In the genomic region with DNA sequence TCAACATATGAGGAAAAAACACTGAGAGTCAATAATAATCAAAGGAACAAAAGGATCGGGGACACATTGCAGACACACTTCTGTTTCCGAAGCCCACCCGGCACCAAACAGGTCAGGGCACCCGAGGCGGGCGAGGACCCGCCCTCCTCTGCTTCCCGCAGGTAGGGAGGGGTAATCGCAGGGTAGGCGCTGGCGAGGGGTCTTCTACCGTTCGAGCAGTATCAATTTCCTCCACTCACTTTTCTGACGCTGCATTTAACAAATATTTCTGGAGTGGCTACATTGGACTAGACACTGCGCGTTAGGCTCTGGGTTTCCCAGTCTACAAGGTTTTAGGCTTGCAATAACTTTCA, we compare ENCODE assay signal across 1 cellular context.
TF ChIP-seq lines count a peak whose summit lies in the region.

No MANE protein-coding gene starts in this region.

TF ChIP-seq in HEK293, 187 proteins besides CTCF, POLR2A, EP300 and RAD21 (continued from another document):
- TF ChIP-seq, protein P1, sequence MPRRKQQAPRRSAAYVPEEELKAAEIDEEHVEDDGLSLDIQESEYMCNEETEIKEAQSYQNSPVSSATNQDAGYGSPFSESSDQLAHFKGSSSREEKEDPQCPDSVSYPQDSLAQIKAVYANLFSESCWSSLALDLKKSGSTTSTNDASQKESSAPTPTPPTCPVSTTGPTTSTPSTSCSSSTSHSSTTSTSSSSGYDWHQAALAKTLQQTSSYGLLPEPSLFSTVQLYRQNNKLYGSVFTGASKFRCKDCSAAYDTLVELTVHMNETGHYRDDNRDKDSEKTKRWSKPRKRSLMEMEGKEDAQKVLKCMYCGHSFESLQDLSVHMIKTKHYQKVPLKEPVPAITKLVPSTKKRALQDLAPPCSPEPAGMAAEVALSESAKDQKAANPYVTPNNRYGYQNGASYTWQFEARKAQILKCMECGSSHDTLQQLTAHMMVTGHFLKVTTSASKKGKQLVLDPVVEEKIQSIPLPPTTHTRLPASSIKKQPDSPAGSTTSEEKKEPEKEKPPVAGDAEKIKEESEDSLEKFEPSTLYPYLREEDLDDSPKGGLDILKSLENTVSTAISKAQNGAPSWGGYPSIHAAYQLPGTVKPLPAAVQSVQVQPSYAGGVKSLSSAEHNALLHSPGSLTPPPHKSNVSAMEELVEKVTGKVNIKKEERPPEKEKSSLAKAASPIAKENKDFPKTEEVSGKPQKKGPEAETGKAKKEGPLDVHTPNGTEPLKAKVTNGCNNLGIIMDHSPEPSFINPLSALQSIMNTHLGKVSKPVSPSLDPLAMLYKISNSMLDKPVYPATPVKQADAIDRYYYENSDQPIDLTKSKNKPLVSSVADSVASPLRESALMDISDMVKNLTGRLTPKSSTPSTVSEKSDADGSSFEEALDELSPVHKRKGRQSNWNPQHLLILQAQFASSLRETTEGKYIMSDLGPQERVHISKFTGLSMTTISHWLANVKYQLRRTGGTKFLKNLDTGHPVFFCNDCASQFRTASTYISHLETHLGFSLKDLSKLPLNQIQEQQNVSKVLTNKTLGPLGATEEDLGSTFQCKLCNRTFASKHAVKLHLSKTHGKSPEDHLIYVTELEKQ (tag by site-specific recombination; IDR thresholded peaks at IDR 0.05; ENCODE audit: borderline replicate concordance) = no peak
- TF ChIP-seq, protein P2, sequence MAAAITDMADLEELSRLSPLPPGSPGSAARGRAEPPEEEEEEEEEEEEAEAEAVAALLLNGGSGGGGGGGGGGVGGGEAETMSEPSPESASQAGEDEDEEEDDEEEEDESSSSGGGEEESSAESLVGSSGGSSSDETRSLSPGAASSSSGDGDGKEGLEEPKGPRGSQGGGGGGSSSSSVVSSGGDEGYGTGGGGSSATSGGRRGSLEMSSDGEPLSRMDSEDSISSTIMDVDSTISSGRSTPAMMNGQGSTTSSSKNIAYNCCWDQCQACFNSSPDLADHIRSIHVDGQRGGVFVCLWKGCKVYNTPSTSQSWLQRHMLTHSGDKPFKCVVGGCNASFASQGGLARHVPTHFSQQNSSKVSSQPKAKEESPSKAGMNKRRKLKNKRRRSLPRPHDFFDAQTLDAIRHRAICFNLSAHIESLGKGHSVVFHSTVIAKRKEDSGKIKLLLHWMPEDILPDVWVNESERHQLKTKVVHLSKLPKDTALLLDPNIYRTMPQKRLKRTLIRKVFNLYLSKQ (tag by site-specific recombination; IDR thresholded peaks at IDR 0.05; ENCODE audit: borderline replicate concordance) = no peak
- no peak for TF ChIP-seq ZNF561 (tag by site-specific recombination; IDR thresholded peaks at IDR 0.05; ENCODE audit: borderline replicate concordance)
- TF ChIP-seq, protein P3, sequence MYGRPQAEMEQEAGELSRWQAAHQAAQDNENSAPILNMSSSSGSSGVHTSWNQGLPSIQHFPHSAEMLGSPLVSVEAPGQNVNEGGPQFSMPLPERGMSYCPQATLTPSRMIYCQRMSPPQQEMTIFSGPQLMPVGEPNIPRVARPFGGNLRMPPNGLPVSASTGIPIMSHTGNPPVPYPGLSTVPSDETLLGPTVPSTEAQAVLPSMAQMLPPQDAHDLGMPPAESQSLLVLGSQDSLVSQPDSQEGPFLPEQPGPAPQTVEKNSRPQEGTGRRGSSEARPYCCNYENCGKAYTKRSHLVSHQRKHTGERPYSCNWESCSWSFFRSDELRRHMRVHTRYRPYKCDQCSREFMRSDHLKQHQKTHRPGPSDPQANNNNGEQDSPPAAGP (tag by site-specific recombination; IDR thresholded peaks at IDR 0.05) = no peak
- TF ChIP-seq ZNF670 (tag by site-specific recombination; IDR thresholded peaks at IDR 0.05; ENCODE audit: low read depth) = no peak
- TF ChIP-seq ZNF23 (tag by site-specific recombination; IDR thresholded peaks at IDR 0.05; ENCODE audit: borderline replicate concordance) = no peak
- no peak for TF ChIP-seq ZNF660 (tag by site-specific recombination; IDR thresholded peaks at IDR 0.05)
